In the genomic region with DNA sequence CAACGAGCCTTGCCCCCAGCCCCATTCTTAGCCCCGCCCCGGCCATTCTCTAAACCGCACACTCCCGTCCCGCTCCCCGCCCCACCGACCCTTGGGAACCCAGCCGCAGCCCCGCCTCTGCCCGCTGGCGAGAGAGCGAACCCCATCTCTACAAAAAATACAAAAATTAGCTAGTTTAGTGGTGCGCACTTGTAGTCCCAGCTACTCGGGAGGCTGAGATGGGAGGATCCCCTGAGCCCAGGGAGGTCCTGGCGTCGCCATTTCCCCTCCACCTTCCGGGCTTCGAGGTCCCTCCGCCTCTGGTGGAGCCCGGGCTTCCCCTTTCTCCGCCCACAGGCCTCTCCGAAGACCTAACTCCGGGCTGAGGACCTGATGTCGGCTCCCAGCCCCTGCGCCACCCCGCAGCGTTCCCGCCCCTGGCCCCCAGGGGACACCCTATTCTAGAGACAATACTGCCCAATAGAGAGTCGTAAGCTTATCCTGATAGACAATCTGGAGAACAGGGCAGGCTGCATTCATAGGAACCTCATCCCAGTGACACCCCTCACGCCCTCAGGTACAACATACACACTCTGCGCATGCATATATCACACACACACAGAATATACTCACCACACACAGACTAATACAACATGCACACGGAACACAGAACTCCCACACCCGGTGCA, we compare ENCODE assay signal across 1 cellular context.
TF ChIP-seq lines count a peak whose summit lies in the region.

No MANE protein-coding gene starts in this region.

TF ChIP-seq in HepG2, 621 proteins besides CTCF, POLR2A, EP300 and RAD21:
- TF ChIP-seq ATF7-NPFF (CRISPR knock-in tag; IDR thresholded peaks at IDR 0.05; ENCODE audit: low read depth) (0 out of 2 replicates have a peak, but pooled peaks have one; percentile 9), ZZZ3 (CRISPR knock-in tag; IDR thresholded peaks at IDR 0.05; ENCODE audit: borderline replicate concordance) (no peak)
